Comparison of ENCODE assay signal across 8 cellular contexts in the genomic region with DNA sequence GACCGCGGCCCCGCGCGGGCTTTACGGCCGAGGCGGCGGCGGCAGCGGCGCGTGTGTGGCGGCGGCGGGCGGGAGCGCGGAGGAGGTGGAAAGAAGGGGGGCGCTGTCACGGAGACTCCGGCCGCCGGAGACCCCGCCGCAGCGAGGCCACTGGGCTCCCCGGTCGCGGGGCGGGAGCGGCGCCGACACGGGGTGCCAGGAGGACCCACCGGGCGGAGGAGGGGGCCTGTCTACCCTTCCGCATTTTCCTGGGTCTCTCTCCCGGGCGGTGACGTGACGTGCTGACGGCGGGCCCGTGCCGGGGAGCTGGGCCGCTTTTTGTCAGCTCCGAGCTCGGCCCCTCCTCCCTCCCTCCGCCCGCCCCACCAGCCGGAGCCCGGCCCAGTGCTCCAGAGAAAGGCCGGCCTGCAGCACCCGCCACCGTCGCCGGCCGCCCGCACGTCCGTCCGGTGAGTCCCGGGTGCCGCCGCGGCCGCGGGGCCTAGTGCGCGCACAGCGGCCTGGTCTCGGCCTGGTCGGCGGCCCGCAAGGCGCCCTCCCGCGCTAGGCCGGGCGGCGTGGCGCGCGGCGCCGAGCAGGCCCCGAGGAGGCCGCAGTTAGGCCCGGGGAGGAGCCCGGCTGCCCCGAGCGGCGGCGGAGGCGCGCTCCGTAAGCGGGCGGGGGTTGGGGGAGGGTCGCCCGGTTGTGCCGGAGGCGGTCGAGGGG. TPM values are rescaled to one million over a fixed set of nuclear protein-coding genes. Genes with fewer than 3 reads are reported as not detected.
DNase-seq lines count a peak whose midpoint lies in the region; ATAC-seq, FAIRE-seq and TF ChIP-seq lines count a peak whose summit lies in the region.

A gene (plus strand): TSS at position 384 of the 705 bp plus-strand sequence. CDS start 23,014 bp downstream, outside the sequence.

- TF ChIP-seq CTCF in Peyer's patch (IDR thresholded peaks at IDR 0.05) (peak in 1 of 6 experiments; percentile 44), neutrophil (IDR thresholded peaks at IDR 0.05) (peak; percentile 19)

- no peaks in the 10 kb centered on the region for H3K27me3 ChIP-seq in Peyer's patch
- no peaks in the 10 kb centered on the region for H3K27me3 ChIP-seq in neutrophil

- peak; percentile 23 to 39 for TF ChIP-seq POLR2A in Peyer's patch (IDR thresholded peaks at IDR 0.05)

- H3K4me3 ChIP-seq in Peyer's patch = peak within 1 kb of the TSS; percentile 55 to 94 (median 72)
- peak within 1 kb of the TSS; percentile 73 to 93 for H3K4me3 ChIP-seq in neutrophil (ENCODE audit: low read depth in 1 of 2, low read length in 1 of 2)

- DNase-seq in ACHN (peak; percentile 32), Peyer's patch (peak; percentile 60 to 85 (median 77)), activated gamma-delta T cell (lab: John Stamatoyannopoulos, UW) (peak; percentile 66), frontal cortex (ENCODE audit: low spot score in 2 of 2) (peak; percentile 40 to 78)

- H3K36me3 ChIP-seq in Peyer's patch = no peaks in the 10 kb centered on the region
- no peaks in the 10 kb centered on the region for H3K36me3 ChIP-seq in neutrophil

- no peak for FAIRE-seq in frontal cortex (lab: Jason Lieb, UNC)

- H3K4me1 ChIP-seq in Peyer's patch (peaks cover 0 to 17% (median 6%) of the 10 kb centered on the region in 4 donors), neutrophil (ENCODE audit: control insufficient read depth in 1 of 2, insufficient read depth in 1 of 2, low read depth in 1 of 2, low read length in 1 of 2) (peaks cover 34 to 52% of the 10 kb centered on the region in 2 experiments)

- peak; percentile 32 for ATAC-seq in GM18858 (IDR thresholded peaks at IDR 0.05; ENCODE audit: unreplicated experiment)
- peak; percentile 48 for ATAC-seq in HG03064 (IDR thresholded peaks at IDR 0.05; ENCODE audit: low read depth, unreplicated experiment)

- H3K27ac ChIP-seq in Peyer's patch (peak within 1 kb of the TSS; percentile 95 to 99 (median 98)), neutrophil (peak within 1 kb of the TSS; percentile 99), temporal lobe (ENCODE audit: low read depth, low read length) (peak within 1 kb of the TSS; percentile 95)

- H3K9me3 ChIP-seq in Peyer's patch = no peaks in the 10 kb centered on the region
- H3K9me3 ChIP-seq in neutrophil = no peaks in the 10 kb centered on the region

- in situ Hi-C loops in ACHN (cut with HindIII; ENCODE audit: low pct_ligation_motif_present, low pct_unique_long_range_greater_than_20kb, low sequenced_read_pairs) = no loop called here

RNA-seq across cellular contexts. Expression of the gene that starts here (rescaled TPM):
- total RNA-seq in Peyer's patch (10 to 100 TPM; 20.4 to 92.4 (median 43.4) TPM), frontal cortex (46.1 TPM), temporal lobe (41.8 TPM)

Comparison
In these comparisons a context has a peak if more than half of its experiments do, and no peak if none do; other contexts are left out.
1. Peak in every context shown above with its lines: DNase-seq, ATAC-seq, H3K4me3 ChIP-seq and H3K27ac ChIP-seq.